Comparison of ENCODE assay signal across 8 cellular contexts in the genomic region with DNA sequence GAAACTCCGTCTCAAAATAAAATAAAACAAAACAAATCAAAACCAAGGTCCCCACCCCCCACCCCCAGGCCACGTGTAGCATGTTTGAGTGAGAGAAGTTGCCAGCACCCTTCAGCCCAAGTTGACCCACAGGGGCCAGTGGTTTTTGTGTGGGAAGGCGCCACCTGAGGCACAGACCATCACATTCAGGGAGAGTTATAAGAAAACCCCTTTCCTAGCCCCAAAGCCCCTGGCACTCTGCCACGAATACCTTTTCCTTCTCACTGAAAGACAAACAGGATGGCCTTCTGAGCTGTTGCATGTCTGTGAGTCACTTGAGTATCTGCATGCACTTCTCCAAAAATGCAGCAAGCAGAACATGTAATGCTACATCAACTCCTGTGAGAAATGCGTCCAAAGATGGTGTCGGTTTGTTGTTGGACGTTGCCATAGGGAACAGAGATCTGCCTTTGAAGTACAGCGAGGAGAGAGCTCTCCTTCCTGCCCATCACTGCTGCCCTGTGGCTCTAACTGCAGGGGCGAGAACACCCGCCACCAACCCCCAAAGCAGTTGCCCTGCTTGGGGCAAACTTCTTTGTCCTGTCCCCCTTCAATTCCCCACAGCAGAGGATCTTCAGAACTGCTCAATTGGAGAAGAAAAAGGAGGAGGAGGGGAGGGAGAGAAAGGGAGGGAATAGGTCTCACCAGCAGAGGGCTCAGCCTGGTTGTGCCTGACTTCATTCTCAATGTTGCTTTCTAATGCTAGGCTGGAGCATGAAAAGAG. TPM values are rescaled to one million over a fixed set of nuclear protein-coding genes. Genes with fewer than 3 reads are reported as not detected.
A peak's percentile ranks its signal among the peaks of the same experiment; 100 is the strongest.
DNase-seq lines count a peak whose midpoint lies in the region; ATAC-seq and TF ChIP-seq lines count a peak whose summit lies in the region.

No MANE protein-coding gene starts in this region.

- intact Hi-C loops in activated CD4-positive, alpha-beta T cell treated with anti-CD3 and anti-CD28 coated beads, Interleukin-2, amount 10 ng/mL, durations not matched to agents 24 days and 14 days (cut with micrococcal nuclease) = loop anchor here (5.0 kb wide), 2 partner anchors 123 to 143 kb away; no protein-coding TSS in a partner anchor
- intact Hi-C loops in dendritic cell treated with granulocyte-macrophage colony-stimulating factor and Interleukin-4, amounts not matched to agents 40 ng/mL and 50 ng/mL, for 4 days (cut with micrococcal nuclease) = loop anchor here (5.0 kb wide), 1 partner anchor 182 kb away; a partner anchor contains a TSS
- intact Hi-C loops in lower lobe of right lung (cut with DNase I) = no loop called here

- DNase-seq in NCI-H2029 (lab: John Stamatoyannopoulos, UW) = peak; percentile 6
- DNase-seq in NCI-H2029 treated with DMSO at 0.1 percent for 48 hours (lab: John Stamatoyannopoulos, UW) = no peak
- DNase-seq in NCI-H460 (ENCODE audit: extremely low read depth, low read depth) = peak; percentile 43
- DNase-seq in activated CD4-positive, alpha-beta T cell treated with anti-CD3 and anti-CD28 coated beads, Interleukin-2, amount 10 ng/mL, durations not matched to agents 24 days and 14 days = peak; percentile 90
- DNase-seq in lower lobe of right lung = no peak
- peak; percentile 60 for DNase-seq in stimulated activated CD8-positive, alpha-beta memory T cell treated with anti-CD3 and anti-CD28 coated beads, Interleukin-4, amount 100 ng/mL, for 48 hours

- ATAC-seq in HG03064 (IDR thresholded peaks at IDR 0.05; ENCODE audit: low read depth, unreplicated experiment) (peak; percentile 34), lower lobe of right lung (peak; percentile 62 to 69)

- H3K4me3 ChIP-seq in lower lobe of right lung = no peak overlapping the region

- peak overlapping the region; percentile 11 for H3K4me3 Mint-ChIP-seq in activated CD4-positive, alpha-beta T cell treated with anti-CD3 and anti-CD28 coated beads, Interleukin-2, amount 10 ng/mL, durations not matched to agents 24 days and 14 days
- peak overlapping the region; percentile 40 for H3K4me3 Mint-ChIP-seq in dendritic cell treated with granulocyte-macrophage colony-stimulating factor and Interleukin-4, amounts not matched to agents 40 ng/mL and 50 ng/mL, for 4 days

- H3K4me1 Mint-ChIP-seq in activated CD4-positive, alpha-beta T cell treated with anti-CD3 and anti-CD28 coated beads, Interleukin-2, amount 10 ng/mL, durations not matched to agents 24 days and 14 days = peaks cover 29% of the 10 kb centered on the region
- peaks cover 55% of the 10 kb centered on the region for H3K4me1 Mint-ChIP-seq in dendritic cell treated with granulocyte-macrophage colony-stimulating factor and Interleukin-4, amounts not matched to agents 40 ng/mL and 50 ng/mL, for 4 days (ENCODE audit: low read depth)

- no peaks in the 10 kb centered on the region for H3K27me3 ChIP-seq in lower lobe of right lung (ENCODE audit: low read depth)

- H3K36me3 Mint-ChIP-seq in activated CD4-positive, alpha-beta T cell treated with anti-CD3 and anti-CD28 coated beads, Interleukin-2, amount 10 ng/mL, durations not matched to agents 24 days and 14 days (ENCODE audit: low read depth) = peaks cover 13% of the 10 kb centered on the region
- H3K36me3 Mint-ChIP-seq in dendritic cell treated with granulocyte-macrophage colony-stimulating factor and Interleukin-4, amounts not matched to agents 40 ng/mL and 50 ng/mL, for 4 days (ENCODE audit: low read depth) = peaks cover 12% of the 10 kb centered on the region

- no peaks in the 10 kb centered on the region for H3K9me3 ChIP-seq in lower lobe of right lung

- peak overlapping the region; percentile 18 for H3K27ac ChIP-seq in lower lobe of right lung

- no peaks in the 10 kb centered on the region for H3K9me3 Mint-ChIP-seq in activated CD4-positive, alpha-beta T cell treated with anti-CD3 and anti-CD28 coated beads, Interleukin-2, amount 10 ng/mL, durations not matched to agents 24 days and 14 days
- no peaks in the 10 kb centered on the region for H3K9me3 Mint-ChIP-seq in dendritic cell treated with granulocyte-macrophage colony-stimulating factor and Interleukin-4, amounts not matched to agents 40 ng/mL and 50 ng/mL, for 4 days

- TF ChIP-seq CTCF in lower lobe of right lung (IDR thresholded peaks at IDR 0.05) = peak; percentile 75

- H3K27me3 Mint-ChIP-seq in activated CD4-positive, alpha-beta T cell treated with anti-CD3 and anti-CD28 coated beads, Interleukin-2, amount 10 ng/mL, durations not matched to agents 24 days and 14 days = no peaks in the 10 kb centered on the region
- H3K27me3 Mint-ChIP-seq in dendritic cell treated with granulocyte-macrophage colony-stimulating factor and Interleukin-4, amounts not matched to agents 40 ng/mL and 50 ng/mL, for 4 days = peaks cover 2% of the 10 kb centered on the region

- peak overlapping the region; percentile 83 for H3K27ac Mint-ChIP-seq in activated CD4-positive, alpha-beta T cell treated with anti-CD3 and anti-CD28 coated beads, Interleukin-2, amount 10 ng/mL, durations not matched to agents 24 days and 14 days
- H3K27ac Mint-ChIP-seq in dendritic cell treated with granulocyte-macrophage colony-stimulating factor and Interleukin-4, amounts not matched to agents 40 ng/mL and 50 ng/mL, for 4 days = peak overlapping the region; percentile 92

- peaks cover 11% of the 10 kb centered on the region for H3K4me1 ChIP-seq in lower lobe of right lung

- no peaks in the 10 kb centered on the region for H3K36me3 ChIP-seq in lower lobe of right lung

RNA-seq across cellular contexts. Expression of a gene that starts 2.7 kb away (rescaled TPM):
- 14.2 and 15.1 TPM in 2 replicates for total RNA-seq in NCI-H460 (2014; rRNA removed; shearing (Covaris generic))
- 14.3 and 17.0 TPM in 2 replicates for polyA plus RNA-seq in NCI-H460 (2014; cell fraction: nucleus; rRNA removed)
- total RNA-seq in activated CD4-positive, alpha-beta T cell treated with anti-CD3 and anti-CD28 coated beads, Interleukin-2, amount 10 ng/mL, durations not matched to agents 24 days and 14 days = 64.6 and 68.8 TPM in 2 replicates
- 19.7 TPM for total RNA-seq in lower lobe of right lung

Comparison
In these comparisons a context has a peak if more than half of its experiments do, and no peak if none do; other contexts are left out.
1. DNase-seq: peak in NCI-H2029 (single experiment), NCI-H460 (single experiment), activated CD4-positive, alpha-beta T cell treated with anti-CD3 and anti-CD28 coated beads, Interleukin-2, amount 10 ng/mL, durations not matched to agents 24 days and 14 days (single experiment) and stimulated activated CD8-positive, alpha-beta memory T cell treated with anti-CD3 and anti-CD28 coated beads, Interleukin-4, amount 100 ng/mL, for 48 hours (single experiment); none in NCI-H2029 treated with DMSO at 0.1 percent for 48 hours (single experiment) and lower lobe of right lung (single experiment).